ENCODE assay signal across 15 cellular contexts in genomic region chr5:58133631-58134296, GRCh38.
DNase-seq lines count a peak whose midpoint lies in the region; ATAC-seq and TF ChIP-seq lines count a peak whose summit lies in the region.
"Had no signal": no experiment of that assay in that cellular context is flagged by ENCODE, and none has a peak within 500 bp of the region (broad histone marks: within the 10 kb centered on the region; RNA-seq: fewer than 3 reads in every experiment).

No MANE protein-coding gene starts in this region.

- DNase-seq in COLO829 (ENCODE audit: low spot score) = peak; percentile 6
- peak; percentile 42 for DNase-seq in M059J (ENCODE audit: low read depth)
- no peak for DNase-seq in colonic mucosa
- no peak for DNase-seq in mucosa of descending colon
- no peak for DNase-seq in stimulated activated naive CD8-positive, alpha-beta T cell treated with anti-CD3 and anti-CD28 coated beads, Interleukin-15, Interleukin-2, amounts not matched to agents 100 U/mL and 50 U/mL, for 24 hours
- no peak for DNase-seq in activated CD8-positive, alpha-beta memory T cell treated with anti-CD3 and anti-CD28 coated beads, Interleukin-2, amount 10 ng/mL, durations not matched to agents 7 days and 5 days
- no peak for DNase-seq in left lobe of liver (ENCODE audit: low spot score)
- DNase-seq: activated CD4-positive, alpha-beta memory T cell treated with anti-CD3 and anti-CD28 coated beads for 36 hours; activated naive CD4-positive, alpha-beta T cell; naive B cell; NCI-H526 treated with DMSO at 0.1 percent for 48 hours; spleen; stimulated activated CD8-positive, alpha-beta memory T cell treated with anti-CD3 and anti-CD28 coated beads, Interleukin-4, amount 100 ng/mL, for 48 hours had no signal

- no peak overlapping the region for H3K4me3 Mint-ChIP-seq in activated CD8-positive, alpha-beta memory T cell treated with anti-CD3 and anti-CD28 coated beads, Interleukin-2, amount 10 ng/mL, durations not matched to agents 7 days and 5 days
- H3K4me3 Mint-ChIP-seq: activated CD4-positive, alpha-beta memory T cell treated with anti-CD3 and anti-CD28 coated beads for 36 hours; dendritic cell treated with granulocyte-macrophage colony-stimulating factor and Interleukin-4, amounts not matched to agents 40 ng/mL and 50 ng/mL, for 4 days; naive B cell had no signal

- H3K27ac Mint-ChIP-seq in activated CD8-positive, alpha-beta memory T cell treated with anti-CD3 and anti-CD28 coated beads, Interleukin-2, amount 10 ng/mL, durations not matched to agents 7 days and 5 days = no peak overlapping the region
- H3K27ac Mint-ChIP-seq: activated CD4-positive, alpha-beta memory T cell treated with anti-CD3 and anti-CD28 coated beads for 36 hours; dendritic cell treated with granulocyte-macrophage colony-stimulating factor and Interleukin-4, amounts not matched to agents 40 ng/mL and 50 ng/mL, for 4 days; naive B cell had no signal

- no peaks in the 10 kb centered on the region for H3K4me1 Mint-ChIP-seq in activated CD8-positive, alpha-beta memory T cell treated with anti-CD3 and anti-CD28 coated beads, Interleukin-2, amount 10 ng/mL, durations not matched to agents 7 days and 5 days
- H3K4me1 Mint-ChIP-seq: naive B cell had no signal

- no peaks in the 10 kb centered on the region for H3K36me3 ChIP-seq in colonic mucosa
- H3K36me3 ChIP-seq in mucosa of descending colon (ENCODE audit: low read depth) = no peaks in the 10 kb centered on the region
- H3K36me3 ChIP-seq: spleen had no signal

- no peaks in the 10 kb centered on the region for H3K27me3 Mint-ChIP-seq in activated CD8-positive, alpha-beta memory T cell treated with anti-CD3 and anti-CD28 coated beads, Interleukin-2, amount 10 ng/mL, durations not matched to agents 7 days and 5 days
- H3K27me3 Mint-ChIP-seq: dendritic cell treated with granulocyte-macrophage colony-stimulating factor and Interleukin-4, amounts not matched to agents 40 ng/mL and 50 ng/mL, for 4 days; naive B cell had no signal

- TF ChIP-seq CTCF in colonic mucosa (IDR thresholded peaks at IDR 0.05) = no peak
- TF ChIP-seq CTCF in mucosa of descending colon (IDR thresholded peaks at IDR 0.05) = no peak

- no peak overlapping the region for H3K9ac ChIP-seq in colonic mucosa (ENCODE audit: low read depth in 2 of 2, low read length in 2 of 2)

- intact Hi-C loops in colonic mucosa (cut with DNase I) (no loop called here), mucosa of descending colon (cut with DNase I, micrococcal nuclease) (no loop called here)

- H3K27me3 ChIP-seq in colonic mucosa = no peaks in the 10 kb centered on the region
- H3K27me3 ChIP-seq: spleen had no signal

- H3K4me1 ChIP-seq in colonic mucosa = no peaks in the 10 kb centered on the region
- peaks cover 3% of the 10 kb centered on the region for H3K4me1 ChIP-seq in mucosa of descending colon (ENCODE audit: low read depth)
- H3K4me1 ChIP-seq: spleen had no signal

- peak overlapping the region; percentile 11 for H3K27ac ChIP-seq in colonic mucosa
- H3K27ac ChIP-seq: spleen had no signal

- no peaks in the 10 kb centered on the region for H3K36me3 Mint-ChIP-seq in activated CD8-positive, alpha-beta memory T cell treated with anti-CD3 and anti-CD28 coated beads, Interleukin-2, amount 10 ng/mL, durations not matched to agents 7 days and 5 days
- H3K36me3 Mint-ChIP-seq: activated CD4-positive, alpha-beta memory T cell treated with anti-CD3 and anti-CD28 coated beads for 36 hours; naive B cell had no signal

- CTCF ChIA-PET in activated CD8-positive, alpha-beta memory T cell treated with anti-CD3 and anti-CD28 coated beads, Interleukin-2, amount 10 ng/mL, durations not matched to agents 7 days and 5 days (lab: Charles Lee) = interaction anchor here (0.5 kb wide), 1 partner anchor 165 kb away, joined by 3 read pairs; no protein-coding TSS in a partner anchor

- ATAC-seq in mucosa of descending colon (peak; percentile 98), HG03159 (IDR thresholded peaks at IDR 0.05; ENCODE audit: unreplicated experiment) (no peak), left lobe of liver (no peak)
- ATAC-seq in stimulated activated naive CD8-positive, alpha-beta T cell treated with anti-CD3 and anti-CD28 coated beads, Interleukin-15, Interleukin-2, amounts not matched to agents 100 U/mL and 50 U/mL, for 24 hours = no peak
- no peak for ATAC-seq in activated CD8-positive, alpha-beta memory T cell treated with anti-CD3 and anti-CD28 coated beads, Interleukin-2, amount 10 ng/mL, durations not matched to agents 7 days and 5 days

- H3K9me3 Mint-ChIP-seq in activated CD8-positive, alpha-beta memory T cell treated with anti-CD3 and anti-CD28 coated beads, Interleukin-2, amount 10 ng/mL, durations not matched to agents 7 days and 5 days (ENCODE audit: low read depth) = no peaks in the 10 kb centered on the region
- H3K9me3 Mint-ChIP-seq: activated CD4-positive, alpha-beta memory T cell treated with anti-CD3 and anti-CD28 coated beads for 36 hours; dendritic cell treated with granulocyte-macrophage colony-stimulating factor and Interleukin-4, amounts not matched to agents 40 ng/mL and 50 ng/mL, for 4 days; naive B cell had no signal

- H3K9me3 ChIP-seq in colonic mucosa (no peaks in the 10 kb centered on the region), mucosa of descending colon (no peaks in the 10 kb centered on the region)
- H3K9me3 ChIP-seq: spleen had no signal

- H3K4me3 ChIP-seq in colonic mucosa = no peak overlapping the region
- no peak overlapping the region for H3K4me3 ChIP-seq in mucosa of descending colon
- H3K4me3 ChIP-seq: spleen had no signal

Comparison
In these comparisons a context has a peak if more than half of its experiments do, and no peak if none do; other contexts are left out.
1. DNase-seq: peak in COLO829 (single experiment) and M059J (single experiment); none in colonic mucosa (single experiment), mucosa of descending colon (0 of 3), stimulated activated naive CD8-positive, alpha-beta T cell treated with anti-CD3 and anti-CD28 coated beads, Interleukin-15, Interleukin-2, amounts not matched to agents 100 U/mL and 50 U/mL, for 24 hours (single experiment), activated CD8-positive, alpha-beta memory T cell treated with anti-CD3 and anti-CD28 coated beads, Interleukin-2, amount 10 ng/mL, durations not matched to agents 7 days and 5 days (single experiment) and left lobe of liver (single experiment).